Comparison of ENCODE assay signal across 28 cellular contexts in the genomic region with DNA sequence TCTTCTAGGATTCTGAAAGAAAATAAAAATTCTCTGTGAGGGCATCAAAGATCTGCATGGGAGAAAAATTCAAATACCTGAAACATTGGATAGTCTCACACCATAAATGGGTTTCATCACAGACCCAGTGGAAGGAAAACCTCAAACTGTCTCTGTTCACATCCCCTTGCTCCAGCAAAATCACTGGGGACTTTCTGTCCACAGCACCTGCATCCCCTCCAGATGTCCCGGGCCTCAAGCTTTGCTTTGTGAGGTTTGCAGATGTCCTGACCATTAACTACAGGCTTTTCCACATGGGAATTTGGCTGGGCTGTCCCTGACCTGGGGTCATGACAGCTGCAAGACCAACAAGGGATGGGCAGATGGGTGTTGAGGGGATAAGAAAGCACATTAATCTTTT.
"Had no signal": no experiment of that assay in that cellular context is flagged by ENCODE, and none has a peak within 500 bp of the region (broad histone marks: within the 10 kb centered on the region; RNA-seq: fewer than 3 reads in every experiment).

No MANE protein-coding gene starts in this region.

- H3K27me3 ChIP-seq: colonic mucosa, foreskin keratinocyte, gastroesophageal sphincter, heart right ventricle, left lung, right atrium auricular region, tibial nerve, upper lobe of left lung had no signal

- H3K27ac Mint-ChIP-seq: dendritic cell treated with granulocyte-macrophage colony-stimulating factor and Interleukin-4, amounts not matched to agents 40 ng/mL and 50 ng/mL, for 4 days; endodermal cell; nephron progenitor cell; stimulated activated naive B cell treated with anti-CD40 and anti-IgM and Interleukin-4, amounts not matched to agents 10 μg/mL and 1 μg/mL and 100 μg/mL, for 72 hours; stimulated activated naive CD8-positive, alpha-beta T cell treated with anti-CD3 and anti-CD28 coated beads, Interleukin-15, Interleukin-2, amounts not matched to agents 100 ng/mL and 50 ng/mL, for 24 hours had no signal

- FAIRE-seq: islet of Langerhans, small intestine, urothelium cell line had no signal

- H3K4me3 Mint-ChIP-seq: dendritic cell treated with granulocyte-macrophage colony-stimulating factor and Interleukin-4, amounts not matched to agents 40 ng/mL and 50 ng/mL, for 4 days; endodermal cell; naive thymus-derived CD8-positive, alpha-beta T cell; nephron progenitor cell; stimulated activated naive B cell treated with anti-CD40 and anti-IgM and Interleukin-4, amounts not matched to agents 10 μg/mL and 1 μg/mL and 100 μg/mL, for 72 hours; stimulated activated naive CD8-positive, alpha-beta T cell treated with anti-CD3 and anti-CD28 coated beads, Interleukin-15, Interleukin-2, amounts not matched to agents 100 ng/mL and 50 ng/mL, for 24 hours had no signal

- H3K27ac ChIP-seq: colonic mucosa, epithelial cell of prostate, foreskin keratinocyte, gastroesophageal sphincter, heart right ventricle, left lung, prostate gland, right atrium auricular region, thoracic aorta, tibial nerve, upper lobe of left lung had no signal

- H3K36me3 Mint-ChIP-seq: naive thymus-derived CD8-positive, alpha-beta T cell had no signal

- H3K9me3 Mint-ChIP-seq: endodermal cell; stimulated activated naive CD8-positive, alpha-beta T cell treated with anti-CD3 and anti-CD28 coated beads, Interleukin-15, Interleukin-2, amounts not matched to agents 100 ng/mL and 50 ng/mL, for 24 hours had no signal

- H3K4me3 ChIP-seq: colonic mucosa, gastroesophageal sphincter, heart right ventricle, left lung, prostate gland, right atrium auricular region, thoracic aorta, tibial nerve, upper lobe of left lung had no signal

- H3K9me3 ChIP-seq: colonic mucosa, gastroesophageal sphincter, prostate gland, right atrium auricular region, thoracic aorta, tibial nerve, upper lobe of left lung had no signal

- H3K4me1 ChIP-seq: colonic mucosa, foreskin keratinocyte, gastroesophageal sphincter, left lung, prostate gland, tibial nerve, upper lobe of left lung had no signal

- DNase-seq: colonic mucosa; effector CD8-positive, alpha-beta T cell; endodermal cell; foreskin keratinocyte; hippocampal formation; left cardiac atrium; left lung; mesenchymal stem cell; midbrain; naive thymus-derived CD8-positive, alpha-beta T cell; nephron progenitor cell; nucleus accumbens; small intestine; stimulated activated CD4-positive, alpha-beta T cell treated with anti-CD3 and anti-CD28 coated beads, Interleukin-15, amount 100 ng/mL, for 24 hours; stimulated activated CD4-positive, alpha-beta T cell treated with anti-CD3 and anti-CD28 coated beads, Interleukin-2, amount 100 ng/mL, for 48 hours; stimulated activated naive B cell treated with anti-CD40 and anti-IgM and Interleukin-4, amounts not matched to agents 10 μg/mL and 1 μg/mL and 100 μg/mL, for 72 hours; upper lobe of left lung had no signal

- H3K4me1 Mint-ChIP-seq: endodermal cell, nephron progenitor cell had no signal

- H3K27me3 Mint-ChIP-seq: dendritic cell treated with granulocyte-macrophage colony-stimulating factor and Interleukin-4, amounts not matched to agents 40 ng/mL and 50 ng/mL, for 4 days; stimulated activated naive B cell treated with anti-CD40 and anti-IgM and Interleukin-4, amounts not matched to agents 10 μg/mL and 1 μg/mL and 100 μg/mL, for 72 hours; stimulated activated naive CD8-positive, alpha-beta T cell treated with anti-CD3 and anti-CD28 coated beads, Interleukin-15, Interleukin-2, amounts not matched to agents 100 ng/mL and 50 ng/mL, for 24 hours had no signal

- H3K36me3 ChIP-seq: colonic mucosa, gastroesophageal sphincter, heart right ventricle, left lung, prostate gland, right atrium auricular region, thoracic aorta, tibial nerve, upper lobe of left lung had no signal
